ENCODE assay signal across 22 cellular contexts in the genomic region with DNA sequence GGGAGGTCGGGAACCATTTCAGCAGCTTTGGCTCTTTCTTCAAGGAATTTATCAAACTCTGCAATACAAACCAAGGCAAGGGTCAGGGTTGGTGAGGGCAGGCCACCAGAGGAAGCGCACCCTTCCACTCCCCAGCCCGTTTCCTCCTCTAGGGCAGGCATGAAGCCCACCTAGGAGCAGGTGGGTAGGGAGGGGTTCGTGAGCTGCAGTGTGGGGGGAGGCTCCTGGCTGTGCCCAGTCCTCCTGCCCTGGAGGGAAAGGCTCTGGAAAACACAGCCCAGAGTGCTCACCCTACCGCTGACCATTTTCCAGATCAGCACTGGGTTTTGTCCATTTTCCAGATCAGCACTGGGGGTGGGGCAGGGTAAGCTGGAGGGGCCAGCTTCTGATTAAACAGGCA. TPM values are rescaled to one million over a fixed set of nuclear protein-coding genes. Genes with fewer than 3 reads are reported as not detected.
DNase-seq lines count a peak whose midpoint lies in the region; ATAC-seq and TF ChIP-seq lines count a peak whose summit lies in the region.
"Had no signal": no experiment of that assay in that cellular context is flagged by ENCODE, and none has a peak within 500 bp of the region (broad histone marks: within the 10 kb centered on the region; RNA-seq: fewer than 3 reads in every experiment).

No MANE protein-coding gene starts in this region.

- no peaks in the 10 kb centered on the region for H3K79me2 ChIP-seq in PC-3 (ENCODE audit: low read length)
- H3K79me2 ChIP-seq in H9 (ENCODE audit: insufficient read depth, low read length): no peaks in the 10 kb centered on the region
- H3K79me2 ChIP-seq: parathyroid adenoma had no signal

- intact Hi-C loops in activated T-helper 1 cell treated with anti-CD3 and anti-CD28 coated beads, Interleukin-12 subunit alpha, Interleukin-12 subunit beta, Interleukin-2, Interleukin-4 antibody, amounts not matched to agents 30 ng/mL and 10 ng/mL and 1 ng/mL, durations not matched to agents 14 hours and 24 hours and 36 hours (cut with micrococcal nuclease): no loop called here
- intact Hi-C loops in lower lobe of right lung (cut with DNase I): no loop called here
- intact Hi-C loops in PC-3 (cut with micrococcal nuclease): no loop called here

- H3K4me2 ChIP-seq in PC-3 (ENCODE audit: low read length) (no peak overlapping the region), H9 (ENCODE audit: insufficient read depth, insufficient read length, low read length) (no peak overlapping the region)

- H3K27me3 ChIP-seq in lower lobe of right lung (ENCODE audit: low read depth) (no peaks in the 10 kb centered on the region), upper lobe of left lung (no peaks in the 10 kb centered on the region), PC-3 (ENCODE audit: low read length) (no peaks in the 10 kb centered on the region), H9 (ENCODE audit: insufficient read depth, low read length) (no peaks in the 10 kb centered on the region), SJCRH30 (no peaks in the 10 kb centered on the region)
- H3K27me3 ChIP-seq: heart right ventricle had no signal

- BruUV-seq in PC-3 (replicated peaks; lab: Mats Ljungman, UMichigan): no TSS peak

- H2BK5ac ChIP-seq in H9 (ENCODE audit: insufficient read length, low read length): no peak overlapping the region

- no peak overlapping the region for H3K9ac ChIP-seq in PC-3 (ENCODE audit: low read length)
- no peak overlapping the region for H3K9ac ChIP-seq in H9 (ENCODE audit: extremely low read depth, insufficient read length, low read length)
- H3K9ac ChIP-seq: parathyroid adenoma had no signal

- peaks cover 63% of the 10 kb centered on the region for H3K4me1 Mint-ChIP-seq in activated naive CD4-positive, alpha-beta T cell treated with anti-CD3 and anti-CD28 coated beads, Interleukin-2, amount 50 U/mL, for 24 hours
- peaks cover 51% of the 10 kb centered on the region for H3K4me1 Mint-ChIP-seq in activated T-helper 1 cell treated with anti-CD3 and anti-CD28 coated beads, Interleukin-12 subunit alpha, Interleukin-12 subunit beta, Interleukin-2, Interleukin-4 antibody, amounts not matched to agents 30 ng/mL and 10 ng/mL and 1 ng/mL, durations not matched to agents 14 hours and 24 hours and 36 hours (ENCODE audit: low read depth)
- H3K4me1 Mint-ChIP-seq in H9: peaks cover 42 to 64% of the 10 kb centered on the region in 2 experiments

- H3K79me1 ChIP-seq in H9 (ENCODE audit: insufficient read depth, low read depth, low read length, poor library complexity, severe bottlenecking): no peaks in the 10 kb centered on the region

- H3K23me2 ChIP-seq in H9 (ENCODE audit: insufficient read length, low read depth, low read length, poor library complexity, severe bottlenecking): no peaks in the 10 kb centered on the region

- peaks cover 69% of the 10 kb centered on the region for H3K4me1 ChIP-seq in lower lobe of right lung
- H3K4me1 ChIP-seq in upper lobe of left lung: peaks cover 32 to 67% (median 51%) of the 10 kb centered on the region in 4 donors
- H3K4me1 ChIP-seq in PC-3 (ENCODE audit: insufficient read depth, low read length): no peaks in the 10 kb centered on the region
- no peaks in the 10 kb centered on the region; the same call in 1 of the 2 replicates for H3K4me1 ChIP-seq in H9 (ENCODE audit: insufficient read depth, low read length)
- peaks cover 32% of the 10 kb centered on the region for H3K4me1 ChIP-seq in SJCRH30
- H3K4me1 ChIP-seq: parathyroid adenoma had no signal

- no peak for TF ChIP-seq EP300 in upper lobe of left lung (IDR thresholded peaks at IDR 0.05)

- POLR2A ChIA-PET in PC-3 (lab: Charles Lee; ENCODE audit: unreplicated experiment): no interaction called here

- H3K56ac ChIP-seq in H9 (ENCODE audit: insufficient read length, low read depth, low read length): no peak overlapping the region

- H4K20me1 ChIP-seq in PC-3 (ENCODE audit: low read length) (no peaks in the 10 kb centered on the region), H9 (ENCODE audit: control insufficient read depth, insufficient read depth, insufficient read length) (no peaks in the 10 kb centered on the region)

- H3K4me3 ChIP-seq in lower lobe of right lung: no peak overlapping the region
- no peak overlapping the region for H3K4me3 ChIP-seq in upper lobe of left lung
- no peak overlapping the region for H3K4me3 ChIP-seq in PC-3 (ENCODE audit: low read length)
- no peak overlapping the region for H3K4me3 ChIP-seq in SJCRH30
- H3K4me3 ChIP-seq: heart right ventricle had no signal

- H3K18ac ChIP-seq in H9 (ENCODE audit: insufficient read length, low read depth, low read length): no peak overlapping the region

- H3K14ac ChIP-seq in H9 (ENCODE audit: insufficient read depth, low read length): no peak overlapping the region

- no peak overlapping the region for H2BK15ac ChIP-seq in H9 (ENCODE audit: low read depth, low read length)

- H3K9me3 ChIP-seq in lower lobe of right lung: no peaks in the 10 kb centered on the region
- H3K9me3 ChIP-seq in upper lobe of left lung: no peaks in the 10 kb centered on the region
- H3K9me3 ChIP-seq in PC-3 (ENCODE audit: low read length): no peaks in the 10 kb centered on the region
- H3K9me3 ChIP-seq in H9 (ENCODE audit: control insufficient read depth, low read depth, low read length): no peaks in the 10 kb centered on the region
- H3K9me3 ChIP-seq in SJCRH30 (replicated peaks): no peaks in the 10 kb centered on the region
- H3K9me3 ChIP-seq: heart right ventricle had no signal

- H3K4ac ChIP-seq in H9 (ENCODE audit: low read depth, low read length): no peak overlapping the region

- no peak overlapping the region for H4K5ac ChIP-seq in H9 (ENCODE audit: insufficient read length, low read depth, low read length)

- CTCF ChIA-PET in PC-3 (lab: Charles Lee): no interaction called here

- peaks cover 9% of the 10 kb centered on the region for H3K36me3 ChIP-seq in lower lobe of right lung
- H3K36me3 ChIP-seq in upper lobe of left lung: peaks cover 0 to 17% (median 9%) of the 10 kb centered on the region in 4 donors
- H3K36me3 ChIP-seq in PC-3 (ENCODE audit: low read depth, low read length): no peaks in the 10 kb centered on the region; the same call in 1 of the 2 replicates
- no peaks in the 10 kb centered on the region for H3K36me3 ChIP-seq in SJCRH30

- no peaks in the 10 kb centered on the region for H3F3A ChIP-seq in PC-3 (ENCODE audit: low read length, unreplicated experiment)

- ATAC-seq in lower lobe of right lung (no peak), upper lobe of left lung (ENCODE audit: low FRiP score in 2 of 2) (no peak), PC-3 (no peak)
- ATAC-seq: heart right ventricle had no signal

- no peak overlapping the region for H2BK12ac ChIP-seq in H9 (ENCODE audit: insufficient read length, low read depth, low read length)

- no peak overlapping the region for H2AK5ac ChIP-seq in H9 (ENCODE audit: insufficient read length, low read length)

- TF ChIP-seq POLR2A in upper lobe of left lung (IDR thresholded peaks at IDR 0.05): no peak

- TF ChIP-seq CTCF in lower lobe of right lung (IDR thresholded peaks at IDR 0.05) (no peak), upper lobe of left lung (IDR thresholded peaks at IDR 0.05) (no peak), PC-3 (conservative IDR thresholded peaks at IDR 0.05; ENCODE audit: low read depth, low read length) (no peak), H9 (conservative IDR thresholded peaks at IDR 0.05) (no peak)

- H4K91ac ChIP-seq in H9 (ENCODE audit: insufficient read length, low read depth, low read length): no peak overlapping the region

- peak overlapping the region; percentile 41 for H3K27ac Mint-ChIP-seq in activated naive CD4-positive, alpha-beta T cell treated with anti-CD3 and anti-CD28 coated beads, Interleukin-2, amount 50 U/mL, for 24 hours
- no peak overlapping the region for H3K27ac Mint-ChIP-seq in activated T-helper 1 cell treated with anti-CD3 and anti-CD28 coated beads, Interleukin-12 subunit alpha, Interleukin-12 subunit beta, Interleukin-2, Interleukin-4 antibody, amounts not matched to agents 30 ng/mL and 10 ng/mL and 1 ng/mL, durations not matched to agents 14 hours and 24 hours and 36 hours
- H3K27ac Mint-ChIP-seq in H9: peak overlapping the region in 1 of 3 experiments; percentile 67; a peak in 1 of 7 replicates

- no peaks in the 10 kb centered on the region for H3K9me3 Mint-ChIP-seq in activated naive CD4-positive, alpha-beta T cell treated with anti-CD3 and anti-CD28 coated beads, Interleukin-2, amount 50 U/mL, for 24 hours
- no peaks in the 10 kb centered on the region for H3K9me3 Mint-ChIP-seq in activated T-helper 1 cell treated with anti-CD3 and anti-CD28 coated beads, Interleukin-12 subunit alpha, Interleukin-12 subunit beta, Interleukin-2, Interleukin-4 antibody, amounts not matched to agents 30 ng/mL and 10 ng/mL and 1 ng/mL, durations not matched to agents 14 hours and 24 hours and 36 hours
- no peaks in the 10 kb centered on the region for H3K9me3 Mint-ChIP-seq in H9
- H3K9me3 Mint-ChIP-seq: CD14-positive monocyte; stimulated activated naive CD8-positive, alpha-beta T cell treated with anti-CD3 and anti-CD28 coated beads, Interleukin-15, Interleukin-2, amounts not matched to agents 100 ng/mL and 50 ng/mL, for 24 hours had no signal

- no peak overlapping the region for H2BK120ac ChIP-seq in H9 (ENCODE audit: low read depth, low read length, poor library complexity, severe bottlenecking)

- no peaks in the 10 kb centered on the region for H3K9me2 ChIP-seq in PC-3 (replicated peaks; ENCODE audit: low read length)

- H3K27ac ChIP-seq in lower lobe of right lung (peak overlapping the region; percentile 86), upper lobe of left lung (peak overlapping the region in 3 of 4 donors; percentile 82 to 88 (median 87)), PC-3 (ENCODE audit: low read length) (no peak overlapping the region), H9 (ENCODE audit: insufficient read length, low read depth, low read length) (no peak overlapping the region), SJCRH30 (no peak overlapping the region)
- H3K27ac ChIP-seq: parathyroid adenoma had no signal

- H3K36me3 Mint-ChIP-seq in activated naive CD4-positive, alpha-beta T cell treated with anti-CD3 and anti-CD28 coated beads, Interleukin-2, amount 50 U/mL, for 24 hours: no peaks in the 10 kb centered on the region
- peaks cover 3% of the 10 kb centered on the region for H3K36me3 Mint-ChIP-seq in activated T-helper 1 cell treated with anti-CD3 and anti-CD28 coated beads, Interleukin-12 subunit alpha, Interleukin-12 subunit beta, Interleukin-2, Interleukin-4 antibody, amounts not matched to agents 30 ng/mL and 10 ng/mL and 1 ng/mL, durations not matched to agents 14 hours and 24 hours and 36 hours (ENCODE audit: low read depth)
- no peaks in the 10 kb centered on the region for H3K36me3 Mint-ChIP-seq in H9 (ENCODE audit: insufficient read depth in 1 of 3, low read depth in 3 of 3)

- no peak overlapping the region for H3K23ac ChIP-seq in H9 (ENCODE audit: insufficient read length, low read depth, low read length)

- no peak overlapping the region for H2BK20ac ChIP-seq in H9 (ENCODE audit: low read depth, low read length, poor library complexity, severe bottlenecking)

- no peak overlapping the region for H4K8ac ChIP-seq in H9 (replicated peaks; ENCODE audit: insufficient read length, low read depth, low read length)

- H3T11ph ChIP-seq in H9 (ENCODE audit: low read length): no peak overlapping the region

- H2AFZ ChIP-seq in PC-3 (ENCODE audit: low read length) (no peak overlapping the region), H9 (ENCODE audit: low read length) (no peak overlapping the region)
- H2AFZ ChIP-seq: parathyroid adenoma had no signal

- no peak overlapping the region for H3K4me3 Mint-ChIP-seq in activated naive CD4-positive, alpha-beta T cell treated with anti-CD3 and anti-CD28 coated beads, Interleukin-2, amount 50 U/mL, for 24 hours
- H3K4me3 Mint-ChIP-seq in activated T-helper 1 cell treated with anti-CD3 and anti-CD28 coated beads, Interleukin-12 subunit alpha, Interleukin-12 subunit beta, Interleukin-2, Interleukin-4 antibody, amounts not matched to agents 30 ng/mL and 10 ng/mL and 1 ng/mL, durations not matched to agents 14 hours and 24 hours and 36 hours: peak overlapping the region; percentile 15
- peak overlapping the region in 1 of 2 experiments; percentile 23; a peak in 2 of 5 replicates for H3K4me3 Mint-ChIP-seq in H9
- H3K4me3 Mint-ChIP-seq: CD14-positive monocyte; stimulated activated naive CD8-positive, alpha-beta T cell treated with anti-CD3 and anti-CD28 coated beads, Interleukin-15, Interleukin-2, amounts not matched to agents 100 ng/mL and 50 ng/mL, for 24 hours had no signal

- H3K27me3 Mint-ChIP-seq in activated naive CD4-positive, alpha-beta T cell treated with anti-CD3 and anti-CD28 coated beads, Interleukin-2, amount 50 U/mL, for 24 hours: no peaks in the 10 kb centered on the region
- no peaks in the 10 kb centered on the region for H3K27me3 Mint-ChIP-seq in activated T-helper 1 cell treated with anti-CD3 and anti-CD28 coated beads, Interleukin-12 subunit alpha, Interleukin-12 subunit beta, Interleukin-2, Interleukin-4 antibody, amounts not matched to agents 30 ng/mL and 10 ng/mL and 1 ng/mL, durations not matched to agents 14 hours and 24 hours and 36 hours (ENCODE audit: insufficient read depth)
- no peaks in the 10 kb centered on the region; the same call in 1 of the 2 replicates for H3K27me3 Mint-ChIP-seq in H9 (ENCODE audit: low read depth)
- H3K27me3 Mint-ChIP-seq: stimulated activated naive CD8-positive, alpha-beta T cell treated with anti-CD3 and anti-CD28 coated beads, Interleukin-15, Interleukin-2, amounts not matched to agents 100 ng/mL and 50 ng/mL, for 24 hours had no signal

- 94 to 100% methylated on average over 1 to 5 of the region's 5 CpGs for WGBS in upper lobe of left lung, 2 donors
- no CpG with 5 or more reads among the region's 5 CpGs for WGBS in H9 (ENCODE audit: extremely low coverage, insufficient read length, low lambda C conversion rate)

- DNase-seq in activated naive CD4-positive, alpha-beta T cell treated with anti-CD3 and anti-CD28 coated beads, Interleukin-2, amount 50 U/mL, for 16 hours: no peak
- no peak for DNase-seq in activated T-helper 1 cell treated with anti-CD3 and anti-CD28 coated beads, Interleukin-12 subunit alpha, Interleukin-12 subunit beta, Interleukin-2, Interleukin-4 antibody, amounts not matched to agents 30 ng/mL and 10 ng/mL and 1 ng/mL, durations not matched to agents 14 hours and 24 hours and 36 hours (ENCODE audit: low spot score)
- no peak for DNase-seq in lower lobe of right lung
- DNase-seq in upper lobe of left lung: no peak
- no peak for DNase-seq in PC-3
- DNase-seq in H9: no peak
- no peak for DNase-seq in SJCRH30
- DNase-seq: activated CD4-positive, CD25-positive, alpha-beta regulatory T cell; activated gamma-delta T cell; DMS153; GF-D8; heart right ventricle; NCI-H1417 treated with DMSO at 0.1 percent for 48 hours; NCI-H2171 treated with DMSO at 0.1 percent for 48 hours; NCI-H748 treated with DMSO at 0.1 percent for 48 hours; OCI-M1; SIG-M5; stimulated activated CD4-positive, alpha-beta T cell treated with anti-CD3 and anti-CD28 coated beads, Interleukin-1b, Interleukin-23, amount 100 ng/mL, for 48 hours had no signal

RNA-seq across cellular contexts. Expression of a gene that starts 10.9 kb away (rescaled TPM):
- 167 and 172 TPM in 2 replicates for total RNA-seq in activated T-helper 1 cell treated with anti-CD3 and anti-CD28 coated beads, Interleukin-12 subunit alpha, Interleukin-12 subunit beta, Interleukin-2, Interleukin-4 antibody, amounts not matched to agents 30 ng/mL and 10 ng/mL and 1 ng/mL, durations not matched to agents 14 hours and 24 hours and 36 hours
- total RNA-seq in lower lobe of right lung: 77.2 TPM
- 100 to 1,000 TPM in 3 of 6 donors, 10 to 100 TPM in 3; 64.2 to 579 (median 123) TPM for total RNA-seq in upper lobe of left lung
- total RNA-seq in PC-3 (2014; rRNA removed): 167 and 194 TPM in 2 replicates
- 76.2 and 81.9 TPM in 2 replicates for total RNA-seq in H9 (2021)
- total RNA-seq in SJCRH30 (2014; rRNA removed; shearing (Covaris generic)): 65.3 and 74.1 TPM in 2 replicates

Comparison
In these comparisons a context has a peak if more than half of its experiments do, and no peak if none do; other contexts are left out.
1. H3K27ac ChIP-seq: peak in lower lobe of right lung (single experiment) and upper lobe of left lung (3 of 4); none in PC-3 (single experiment), H9 (single experiment) and SJCRH30 (single experiment).